Comparison of ENCODE assay signal across 18 cellular contexts in the genomic region with DNA sequence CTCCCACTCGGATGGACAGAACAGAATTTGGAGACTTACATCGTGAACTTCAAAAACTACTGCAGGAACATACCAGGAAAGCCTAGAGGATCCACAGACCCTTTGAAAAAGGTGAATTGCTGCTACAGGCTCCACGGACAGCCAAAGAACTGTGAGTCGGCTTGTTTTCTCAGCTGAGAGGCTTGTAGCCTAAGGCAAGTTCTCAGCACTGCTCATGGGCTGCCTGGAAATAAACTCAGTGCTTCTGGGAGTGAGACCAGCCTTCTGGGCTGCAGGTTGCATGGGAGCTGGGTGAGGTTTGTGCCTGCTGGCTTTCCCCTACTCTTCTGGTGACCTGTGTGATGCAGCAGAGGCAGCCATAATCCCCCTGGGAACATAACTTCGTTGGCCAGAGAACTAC.
"Had no signal": no experiment of that assay in that cellular context is flagged by ENCODE, and none has a peak within 500 bp of the region (broad histone marks: within the 10 kb centered on the region; RNA-seq: fewer than 3 reads in every experiment).

No MANE protein-coding gene starts in this region.

- H3K9me3 ChIP-seq: right atrium auricular region, suprapubic skin had no signal

- H3K4me1 Mint-ChIP-seq: activated CD8-positive, alpha-beta memory T cell treated with anti-CD3 and anti-CD28 coated beads, Interleukin-2, amount 10 ng/mL, durations not matched to agents 7 days and 5 days; activated naive CD4-positive, alpha-beta T cell treated with anti-CD3 and anti-CD28 coated beads, Interleukin-2, amount 10 ng/mL, durations not matched to agents 7 days and 5 days; nephron had no signal

- ATAC-seq: activated CD8-positive, alpha-beta memory T cell treated with anti-CD3 and anti-CD28 coated beads, Interleukin-2, amount 10 ng/mL, durations not matched to agents 7 days and 5 days; esophagus mucosa had no signal

- H3K4me3 ChIP-seq: cardiac muscle cell, dorsolateral prefrontal cortex, hepatocyte, right atrium auricular region, suprapubic skin had no signal

- H2AFZ ChIP-seq: hepatocyte had no signal

- H3K79me2 ChIP-seq: hepatocyte had no signal

- H3K27me3 ChIP-seq: cardiac muscle cell, hepatocyte, right atrium auricular region, suprapubic skin had no signal

- H3K36me3 Mint-ChIP-seq: activated CD4-positive, alpha-beta memory T cell treated with anti-CD3 and anti-CD28 coated beads for 36 hours; activated CD8-positive, alpha-beta memory T cell treated with anti-CD3 and anti-CD28 coated beads, Interleukin-2, amount 10 ng/mL, durations not matched to agents 7 days and 5 days; activated naive CD4-positive, alpha-beta T cell treated with anti-CD3 and anti-CD28 coated beads, Interleukin-2, amount 10 ng/mL, durations not matched to agents 7 days and 5 days; type B pancreatic cell had no signal

- H3K36me3 ChIP-seq: cardiac muscle cell, right atrium auricular region, suprapubic skin had no signal

- DNase-seq: activated CD4-positive, alpha-beta memory T cell treated with anti-CD3 and anti-CD28 coated beads for 36 hours; activated CD8-positive, alpha-beta memory T cell treated with anti-CD3 and anti-CD28 coated beads, Interleukin-2, amount 10 ng/mL, durations not matched to agents 7 days and 5 days; activated naive CD4-positive, alpha-beta T cell treated with anti-CD3 and anti-CD28 coated beads, Interleukin-2, amount 10 ng/mL, durations not matched to agents 7 days and 5 days; activated T-cell treated with anti-CD3 and anti-CD28 coated beads, Interleukin-2, amount 50 U/mL, for 1 hour; dorsolateral prefrontal cortex; kidney; occipital lobe; stimulated activated CD4-positive, alpha-beta T cell treated with anti-CD3 and anti-CD28 coated beads, Interleukin-2, amount 100 ng/mL, for 48 hours had no signal

- H3K27ac Mint-ChIP-seq: activated CD4-positive, alpha-beta memory T cell treated with anti-CD3 and anti-CD28 coated beads for 36 hours; activated CD8-positive, alpha-beta memory T cell treated with anti-CD3 and anti-CD28 coated beads, Interleukin-2, amount 10 ng/mL, durations not matched to agents 7 days and 5 days; activated naive CD4-positive, alpha-beta T cell treated with anti-CD3 and anti-CD28 coated beads, Interleukin-2, amount 10 ng/mL, durations not matched to agents 7 days and 5 days; nephron; stimulated activated naive CD8-positive, alpha-beta T cell treated with anti-CD3 and anti-CD28 coated beads, Interleukin-15, Interleukin-2, amounts not matched to agents 100 ng/mL and 50 ng/mL, for 24 hours; type B pancreatic cell had no signal

- H3K9me3 Mint-ChIP-seq: activated CD4-positive, alpha-beta memory T cell treated with anti-CD3 and anti-CD28 coated beads for 36 hours; activated naive CD4-positive, alpha-beta T cell treated with anti-CD3 and anti-CD28 coated beads, Interleukin-2, amount 10 ng/mL, durations not matched to agents 7 days and 5 days; nephron; stimulated activated naive CD8-positive, alpha-beta T cell treated with anti-CD3 and anti-CD28 coated beads, Interleukin-15, Interleukin-2, amounts not matched to agents 100 ng/mL and 50 ng/mL, for 24 hours; type B pancreatic cell had no signal

- H3K4me2 ChIP-seq: hepatocyte had no signal

- H3K4me1 ChIP-seq: right atrium auricular region, suprapubic skin had no signal

- H3K27me3 Mint-ChIP-seq: activated CD4-positive, alpha-beta memory T cell treated with anti-CD3 and anti-CD28 coated beads for 36 hours; activated CD8-positive, alpha-beta memory T cell treated with anti-CD3 and anti-CD28 coated beads, Interleukin-2, amount 10 ng/mL, durations not matched to agents 7 days and 5 days; activated naive CD4-positive, alpha-beta T cell treated with anti-CD3 and anti-CD28 coated beads, Interleukin-2, amount 10 ng/mL, durations not matched to agents 7 days and 5 days; progenitor cell of endocrine pancreas; stimulated activated naive CD8-positive, alpha-beta T cell treated with anti-CD3 and anti-CD28 coated beads, Interleukin-15, Interleukin-2, amounts not matched to agents 100 ng/mL and 50 ng/mL, for 24 hours; type B pancreatic cell had no signal

- H3K27ac ChIP-seq: cardiac muscle cell, dorsolateral prefrontal cortex, hepatocyte, right atrium auricular region, suprapubic skin, VCaP had no signal

- H3K4me3 Mint-ChIP-seq: activated CD4-positive, alpha-beta memory T cell treated with anti-CD3 and anti-CD28 coated beads for 36 hours; activated CD8-positive, alpha-beta memory T cell treated with anti-CD3 and anti-CD28 coated beads, Interleukin-2, amount 10 ng/mL, durations not matched to agents 7 days and 5 days; activated naive CD4-positive, alpha-beta T cell treated with anti-CD3 and anti-CD28 coated beads, Interleukin-2, amount 10 ng/mL, durations not matched to agents 7 days and 5 days; nephron; stimulated activated naive CD8-positive, alpha-beta T cell treated with anti-CD3 and anti-CD28 coated beads, Interleukin-15, Interleukin-2, amounts not matched to agents 100 ng/mL and 50 ng/mL, for 24 hours; type B pancreatic cell had no signal
